ENCODE assay signal across 9 cellular contexts in genomic region chr15:34987182-34987488, GRCh38. TPM values are rescaled to one million over a fixed set of nuclear protein-coding genes. Genes with fewer than 3 reads are reported as not detected.
DNase-seq lines count a peak whose midpoint lies in the region; ATAC-seq and TF ChIP-seq lines count a peak whose summit lies in the region.
"Had no signal": no experiment of that assay in that cellular context is flagged by ENCODE, and none has a peak within 500 bp of the region (broad histone marks: within the 10 kb centered on the region; RNA-seq: fewer than 3 reads in every experiment).

No MANE protein-coding gene starts in this region.

- H3K27ac ChIP-seq in Peyer's patch (peak overlapping the region in 1 of 4 donors; percentile 92), esophagus squamous epithelium (peak overlapping the region; percentile 49 to 98 (median 97))

- 5 to 13% methylated on average over 4 of the region's 4 CpGs for WGBS in esophagus squamous epithelium, 2 donors

- TF ChIP-seq CTCF in GM12865 (IDR thresholded peaks at IDR 0.05; ENCODE audit: insufficient read depth, low read depth, low read length, missing control alignments) (no peak), Peyer's patch (IDR thresholded peaks at IDR 0.05) (no peak), esophagus squamous epithelium (IDR thresholded peaks at IDR 0.05) (no peak), retinal pigment epithelial cell (conservative IDR thresholded peaks at IDR 0.05; ENCODE audit: low read depth, low read length) (no peak)

- H3K36me3 ChIP-seq in Peyer's patch (peaks cover 0 to 12% (median 0%) of the 10 kb centered on the region in 3 donors), esophagus squamous epithelium (peaks cover 0 to 28% (median 0%) of the 10 kb centered on the region in 3 donors)

- H3K27me3 ChIP-seq in Peyer's patch, result no peaks in the 10 kb centered on the region
- H3K27me3 ChIP-seq in esophagus squamous epithelium, result no peaks in the 10 kb centered on the region

- ATAC-seq in HG03571 (IDR thresholded peaks at IDR 0.05; ENCODE audit: unreplicated experiment), result no peak

- intact Hi-C loops in esophagus squamous epithelium (cut with DNase I), result no loop called here

- no peak for DNase-seq in GM12865 (ENCODE audit: low read depth)
- DNase-seq in Peyer's patch, result no peak
- DNase-seq in esophagus squamous epithelium (lab: John Stamatoyannopoulos, UW), result no peak
- no peak for DNase-seq in retinal pigment epithelial cell (ENCODE audit: low read depth)
- DNase-seq in Kasumi-1 (lab: John Stamatoyannopoulos, UW), result no peak
- DNase-seq in activated CD8-positive, alpha-beta memory T cell treated with anti-CD3 and anti-CD28 coated beads, Interleukin-2, amount 50 U/mL, for 4 hours, result no peak
- no peak for DNase-seq in SKM-1 treated with dmso at 0.1 percent for 144 hours (lab: John Stamatoyannopoulos, UW; ENCODE audit: unreplicated experiment)
- DNase-seq: NCI-H1048 had no signal

- TF ChIP-seq POLR2A in Peyer's patch (IDR thresholded peaks at IDR 0.05) (no peak), esophagus squamous epithelium (IDR thresholded peaks at IDR 0.05) (no peak)

- H3K4me3 ChIP-seq in GM12865 (ENCODE audit: low read depth, low read length), result peak overlapping the region; percentile 76
- H3K4me3 ChIP-seq in Peyer's patch, result peak overlapping the region; percentile 62 to 93 (median 70)
- peak overlapping the region; percentile 68 to 83 (median 78) for H3K4me3 ChIP-seq in esophagus squamous epithelium
- peak overlapping the region; percentile 97 for H3K4me3 ChIP-seq in retinal pigment epithelial cell (ENCODE audit: low read length)

- H3K9me3 ChIP-seq in Peyer's patch (no peaks in the 10 kb centered on the region), esophagus squamous epithelium (no peaks in the 10 kb centered on the region)

- peaks cover 0 to 33% (median 11%) of the 10 kb centered on the region in 4 donors for H3K4me1 ChIP-seq in Peyer's patch
- peaks cover 15 to 73% (median 33%) of the 10 kb centered on the region in 3 donors for H3K4me1 ChIP-seq in esophagus squamous epithelium

RNA-seq across cellular contexts. Expression of gene ZNF770, which starts 1.0 kb away (rescaled TPM):
- total RNA-seq in Peyer's patch, result 10 to 100 TPM; 11.5 to 23.9 (median 16.5) TPM
- 10 to 100 TPM; 49.0 to 70.4 (median 55.9) TPM for total RNA-seq in esophagus squamous epithelium

RNA-seq across cellular contexts. Expression of gene AQR, which starts 17.6 kb away (rescaled TPM):
- total RNA-seq in Peyer's patch (10 to 100 TPM; 21.1 to 35.5 (median 28.1) TPM), esophagus squamous epithelium (10 to 100 TPM; 14.7 to 29.4 (median 23.4) TPM)
